ENCODE assay signal across 8 cellular contexts in genomic region chr16:58000706-58001676, GRCh38. TPM values are rescaled to one million over a fixed set of nuclear protein-coding genes. Genes with fewer than 3 reads are reported as not detected.
DNase-seq lines count a peak whose midpoint lies in the region; ATAC-seq and TF ChIP-seq lines count a peak whose summit lies in the region.

TSS of gene USB1 (plus strand) at chr16:58001407. CDS start at chr16:58001484, 77 bp downstream.

- peak within 1 kb of the TSS; percentile 23; the same call in 1 of the 2 replicates for H4K5ac ChIP-seq in IMR-90 (ENCODE audit: low read depth, low read length)

- peaks cover 18 to 51% of the 10 kb centered on the region in 2 experiments for H3K79me1 ChIP-seq in IMR-90 (ENCODE audit: low read depth in 1 of 2, low read length in 2 of 2)

- dilution Hi-C loops in IMR-90 (cut with HindIII; ENCODE audit: low sequenced_read_pairs, unreplicated experiment), result no loop called here

- H3K18ac ChIP-seq in IMR-90 (ENCODE audit: low read depth, low read length), result no peak within 1 kb of the TSS

- H3K14ac ChIP-seq in IMR-90 (replicated peaks; ENCODE audit: low read depth, low read length), result peak within 1 kb of the TSS; percentile 87

- H3K56ac ChIP-seq in IMR-90 (ENCODE audit: extremely low read depth, insufficient read depth, low read length), result no peak within 1 kb of the TSS

- H3K27ac ChIP-seq in IMR-90 (ENCODE audit: insufficient read depth, low read length) (peak within 1 kb of the TSS; percentile 49), RWPE1 (peak within 1 kb of the TSS; percentile 86)

- H3K36me3 ChIP-seq in IMR-90 (ENCODE audit: control insufficient read depth, insufficient read depth, low read length), result peaks cover 31% of the 10 kb centered on the region; the same call in 1 of the 2 replicates
- peaks cover 42% of the 10 kb centered on the region for H3K36me3 ChIP-seq in neuron (ENCODE audit: insufficient read depth, low read length)

- BruUV-seq in IMR-90 (replicated peaks; lab: Mats Ljungman, UMichigan), result no TSS peak

- H2AFZ ChIP-seq in IMR-90 (replicated peaks; ENCODE audit: low read length, poor library complexity) (peak within 1 kb of the TSS; percentile 100), neuron (ENCODE audit: low read depth, low read length) (peak within 1 kb of the TSS; percentile 77)

- TF ChIP-seq RAD21 in IMR-90 (IDR thresholded peaks at IDR 0.05; ENCODE audit: low read length), result peak; percentile 64

- peak within 1 kb of the TSS; percentile 91 for H3K4me2 ChIP-seq in IMR-90 (ENCODE audit: low read depth, low read length)

- in situ Hi-C loops in IMR-90 (cut with MboI; ENCODE audit: low sequenced_read_pairs), result loop anchor here (5.0 to 10.0 kb wide), 3 partner anchors 104 to 436 kb away; no protein-coding TSS in a partner anchor

- peak; percentile 75 for TF ChIP-seq CTCF in IMR-90 (conservative IDR thresholded peaks at IDR 0.05; ENCODE audit: low read depth, low read length)
- peak; percentile 83 for TF ChIP-seq CTCF in RWPE1 (conservative IDR thresholded peaks at IDR 0.05; ENCODE audit: low read depth)
- TF ChIP-seq CTCF in foreskin fibroblast (IDR thresholded peaks at IDR 0.05; ENCODE audit: low read depth, low read length), result peak; percentile 36
- TF ChIP-seq CTCF in subcutaneous adipose tissue (IDR thresholded peaks at IDR 0.05; ENCODE audit: low read depth), result no peak

- H2BK120ac ChIP-seq in IMR-90 (ENCODE audit: low read depth, low read length), result peak within 1 kb of the TSS; percentile 74; the same call in 1 of the 2 replicates

- DNase-seq in Daoy (ENCODE audit: low read depth) (peak; percentile 86), IMR-90 (peak; percentile 73), RWPE1 (ENCODE audit: low spot score) (peak; percentile 88), activated gamma-delta T cell (lab: John Stamatoyannopoulos, UW) (peak; percentile 76), foreskin fibroblast (peak; percentile 74 to 93)

- H3K9me1 ChIP-seq in IMR-90 (ENCODE audit: insufficient read depth, low read length), result peaks cover 11% of the 10 kb centered on the region; the same call in 1 of the 2 replicates

- H2AK9ac ChIP-seq in IMR-90 (replicated peaks; ENCODE audit: low read depth, low read length, poor library complexity), result peak within 1 kb of the TSS; percentile 97

- no peaks in the 10 kb centered on the region for H3K27me3 ChIP-seq in IMR-90 (ENCODE audit: control insufficient read depth, insufficient read depth, low read length)
- no peaks in the 10 kb centered on the region for H3K27me3 ChIP-seq in neuron (ENCODE audit: insufficient read depth, low read length)

- peak within 1 kb of the TSS; percentile 64 for H3K9ac ChIP-seq in IMR-90 (ENCODE audit: low read depth, low read length)

- H2BK5ac ChIP-seq in IMR-90 (ENCODE audit: low read depth, low read length, poor library complexity, severe bottlenecking), result peak within 1 kb of the TSS; percentile 46

- POLR2A ChIA-PET in IMR-90 (lab: Charles Lee; ENCODE audit: unreplicated experiment), result no interaction called here
- POLR2A ChIA-PET in RWPE1 (lab: Yijun Ruan, JAX; ENCODE audit: low non-redundant PET), result interaction anchor here (0.6 kb wide), 1 partner anchor 86 kb away, joined by 3 read pairs; no protein-coding TSS in a partner anchor

- intact Hi-C loops in IMR-90 (cut with micrococcal nuclease), result loop anchor here (1.0 to 10.0 kb wide), 6 partner anchors 102 to 424 kb away; no protein-coding TSS in a partner anchor

- peak within 1 kb of the TSS; percentile 47; the same call in 1 of the 2 replicates for H2AK5ac ChIP-seq in IMR-90 (ENCODE audit: low read depth, low read length)

- H2BK20ac ChIP-seq in IMR-90 (ENCODE audit: low read depth, low read length), result no peak within 1 kb of the TSS

- peak within 1 kb of the TSS; percentile 72; the same call in 1 of the 2 replicates for H4K91ac ChIP-seq in IMR-90 (ENCODE audit: insufficient read depth, low read depth, low read length)

- peak within 1 kb of the TSS; percentile 50 to 84; a peak in 3 of 4 replicates for H4K8ac ChIP-seq in IMR-90 (ENCODE audit: low read depth in 2 of 2, low read length in 2 of 2)

- H3K4ac ChIP-seq in IMR-90 (ENCODE audit: low read depth, low read length), result peak within 1 kb of the TSS; percentile 85

- H3K4me1 ChIP-seq in IMR-90 (ENCODE audit: control insufficient read depth, insufficient read depth, low read length) (peaks cover 12% of the 10 kb centered on the region), neuron (ENCODE audit: insufficient read depth, low read length) (peaks cover 23% of the 10 kb centered on the region)

- peak; percentile 79 for ATAC-seq in GM21528 (IDR thresholded peaks at IDR 0.05; ENCODE audit: low FRiP score, unreplicated experiment)
- peak; percentile 90 for ATAC-seq in IMR-90 (ENCODE audit: low read depth)

- H3K4me3 ChIP-seq in IMR-90 (ENCODE audit: insufficient read depth, low read depth, low read length), result peak within 1 kb of the TSS; percentile 70
- peak within 1 kb of the TSS; percentile 82 to 91 for H3K4me3 ChIP-seq in foreskin fibroblast (ENCODE audit: low read depth in 1 of 2, low read length in 2 of 2)
- H3K4me3 ChIP-seq in neuron (ENCODE audit: low read length), result peak within 1 kb of the TSS; percentile 66

- 0% methylated on average over 6 of the region's 81 CpGs; no CpG with 5 or more reads in 1 of the 2 experiments for WGBS in IMR-90 (ENCODE audit: extremely low coverage in 2 of 2, insufficient read length in 1 of 2), 2 experiments

- no peak within 1 kb of the TSS for H2BK15ac ChIP-seq in IMR-90 (ENCODE audit: low read depth, low read length)

- CTCF ChIA-PET in IMR-90 (lab: Yijun Ruan, JAX) (interaction anchor here (0.6 to 1.4 kb wide), 4 partner anchors 94 to 420 kb away, joined by 3 to 6 read pairs (median 3); no protein-coding TSS in a partner anchor), RWPE1 (lab: Yijun Ruan, JAX) (interaction anchor here (0.5 to 4.0 kb wide), 11 partner anchors 10 to 244 kb away, joined by 3 to 36 read pairs (median 3); no protein-coding TSS in a partner anchor)

- peak; percentile 57 for TF ChIP-seq POLR2A in IMR-90 (IDR thresholded peaks at IDR 0.05; ENCODE audit: low read depth, low read length)

- H3K23ac ChIP-seq in IMR-90 (ENCODE audit: low read depth, low read length), result peak within 1 kb of the TSS; percentile 18; the same call in 1 of the 2 replicates

- H3K9me3 ChIP-seq in IMR-90 (ENCODE audit: control insufficient read depth, insufficient read depth, low read length), result no peaks in the 10 kb centered on the region
- H3K9me3 ChIP-seq in neuron (ENCODE audit: low read length), result no peaks in the 10 kb centered on the region

- peaks cover 10% of the 10 kb centered on the region; the same call in 1 of the 2 replicates for H4K20me1 ChIP-seq in IMR-90 (ENCODE audit: insufficient read depth, low read length)

TF ChIP-seq in IMR-90, 13 proteins besides CTCF, POLR2A, EP300 and RAD21:
- TF ChIP-seq ELK1 (IDR thresholded peaks at IDR 0.05; ENCODE audit: borderline replicate concordance, low read depth, low read length) (no peak), CHD1 (IDR thresholded peaks at IDR 0.05; ENCODE audit: low read depth, low read length) (no peak), RFX5 (IDR thresholded peaks at IDR 0.05; ENCODE audit: low read depth, low read length) (no peak), FOS (IDR thresholded peaks at IDR 0.05; ENCODE audit: low read depth, low read length) (no peak), MAFK (IDR thresholded peaks at IDR 0.05; ENCODE audit: low read depth, low read length) (no peak), MXI1 (IDR thresholded peaks at IDR 0.05; ENCODE audit: borderline replicate concordance, low read depth, low read length) (peak; percentile 62; the same call in 1 of the 2 replicates), RCOR1 (IDR thresholded peaks at IDR 0.05; ENCODE audit: insufficient replicate concordance, low read length) (no peak), MAZ (IDR thresholded peaks at IDR 0.05; ENCODE audit: borderline replicate concordance, low read depth, low read length) (peak; percentile 65; the same call in 1 of the 2 replicates), BHLHE40 (IDR thresholded peaks at IDR 0.05; ENCODE audit: low read depth, low read length) (0 out of 2 replicates have a peak, but pooled peaks have one; percentile 7), USF2 (IDR thresholded peaks at IDR 0.05; ENCODE audit: low read depth, low read length) (no peak; the same call in 1 of the 2 replicates), NFE2L2 (IDR thresholded peaks at IDR 0.05; ENCODE audit: low read depth, low read length) (no peak), SMC3 (IDR thresholded peaks at IDR 0.05; ENCODE audit: low read depth, low read length) (peak; percentile 47; the same call in 1 of the 2 replicates), CEBPB (IDR thresholded peaks at IDR 0.05; ENCODE audit: low read depth, low read length) (no peak)

RNA-seq across cellular contexts. Expression of gene USB1, which starts in this region (rescaled TPM):
- total RNA-seq in Daoy (2014; rRNA removed; shearing (Covaris generic)), result 6.1 and 15.4 TPM in 2 replicates
- total RNA-seq in IMR-90 (2012; rRNA removed), result 23.1 and 45.9 TPM in 2 replicates
- polyA plus RNA-seq in IMR-90 (2012; rRNA removed), result 94.9 and 96.8 TPM in 2 replicates
- 126 and 158 TPM in 2 replicates for polyA plus RNA-seq in IMR-90 (2012; cell fraction: cytosol; rRNA removed)
- polyA plus RNA-seq in IMR-90 (2012; cell fraction: nucleus; rRNA removed; ENCODE audit: low replicate concordance), result 32.4 and 62.6 TPM in 2 replicates
- 10 to 100 TPM; 20.7 to 43.5 (median 26.8) TPM for total RNA-seq in subcutaneous adipose tissue

Comparison
In these comparisons a context has a peak if more than half of its experiments do, and no peak if none do; other contexts are left out.
1. Peak in every context shown above with its lines: DNase-seq, ATAC-seq, H3K4me3 ChIP-seq and H3K27ac ChIP-seq.